Comparison of ENCODE assay signal across 34 cellular contexts in the genomic region with DNA sequence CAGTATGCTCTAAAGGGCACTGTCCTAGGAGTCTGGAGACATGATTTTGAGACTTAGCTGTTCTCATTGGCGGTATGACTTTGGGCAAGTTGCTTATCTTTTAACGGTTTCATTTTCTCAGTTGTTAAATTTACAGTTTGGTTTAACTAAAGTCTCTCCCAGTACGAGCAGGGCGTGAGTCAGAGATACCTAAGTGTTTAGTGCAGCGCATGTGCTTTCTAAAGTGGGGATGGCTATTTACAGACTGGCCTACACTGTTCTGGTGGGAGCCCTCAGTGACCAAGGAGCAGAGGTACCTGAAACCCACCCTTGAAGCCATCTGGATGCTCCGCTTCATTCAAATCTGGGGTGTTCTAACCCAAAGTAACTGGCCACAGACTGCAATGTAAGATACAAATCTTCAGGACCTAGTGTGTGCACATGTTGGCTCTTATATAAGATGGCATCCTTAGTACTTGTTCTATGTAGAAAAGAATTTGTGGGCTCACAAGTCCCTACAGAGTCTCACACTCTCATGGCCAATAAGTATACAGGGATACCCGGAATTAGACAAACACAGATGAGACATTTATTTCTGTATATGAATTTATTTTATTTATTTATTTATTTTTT. TPM values are rescaled to one million over a fixed set of nuclear protein-coding genes. Genes with fewer than 3 reads are reported as not detected.
A peak's percentile ranks its signal among the peaks of the same experiment; 100 is the strongest.
DNase-seq lines count a peak whose midpoint lies in the region; ATAC-seq, FAIRE-seq and TF ChIP-seq lines count a peak whose summit lies in the region.
"Had no signal": no experiment of that assay in that cellular context is flagged by ENCODE, and none has a peak within 500 bp of the region (broad histone marks: within the 10 kb centered on the region; RNA-seq: fewer than 3 reads in every experiment).

No MANE protein-coding gene starts in this region.

- TF ChIP-seq CTCF in K562 (IDR thresholded peaks at IDR 0.05 in 2 of 3, conservative IDR thresholded peaks at IDR 0.05 in 1 of 3; ENCODE audit: insufficient read depth in 2 of 3, low read depth in 1 of 3, low read length in 3 of 3) (no peak), smooth muscle cell (IDR thresholded peaks at IDR 0.05; ENCODE audit: borderline replicate concordance, insufficient read depth, poor library complexity, severe bottlenecking) (no peak), colonic mucosa (IDR thresholded peaks at IDR 0.05) (no peak), type B pancreatic cell (conservative IDR thresholded peaks at IDR 0.05) (no peak)

- H3K9ac ChIP-seq in K562 (ENCODE audit: insufficient read depth in 1 of 2, low read depth in 2 of 2, low read length in 2 of 2): peak overlapping the region; percentile 6 to 36; a peak in 3 of 4 replicates
- H3K9ac ChIP-seq in smooth muscle cell (ENCODE audit: low read depth): no peak overlapping the region
- H3K9ac ChIP-seq in colonic mucosa (ENCODE audit: low read depth in 2 of 2, low read length in 2 of 2): no peak overlapping the region

- H3K27me3 Mint-ChIP-seq in type B pancreatic cell: no peaks in the 10 kb centered on the region
- H3K27me3 Mint-ChIP-seq: activated CD4-positive, alpha-beta T cell treated with anti-CD3 and anti-CD28 coated beads, Interleukin-2, amount 10 ng/mL, durations not matched to agents 7 days and 5 days; activated naive CD8-positive, alpha-beta T cell treated with anti-CD3 and anti-CD28 coated beads, Interleukin-2, amount 50 U/mL, for 24 hours; naive thymus-derived CD8-positive, alpha-beta T cell had no signal

- peak; percentile 14; the same call in 1 of the 2 replicates for TF ChIP-seq EP300 in K562 (IDR thresholded peaks at IDR 0.05; ENCODE audit: low read length)

- H3K4me1 ChIP-seq in K562 (replicated peaks in 1 of 2; ENCODE audit: control insufficient read depth in 2 of 2, insufficient read depth in 2 of 2, low read length in 2 of 2) (peaks cover 5 to 15% of the 10 kb centered on the region in 2 experiments), smooth muscle cell (ENCODE audit: low read depth) (no peaks in the 10 kb centered on the region), colonic mucosa (no peaks in the 10 kb centered on the region)

- intact Hi-C loops in K562 (cut with micrococcal nuclease) (no loop called here), colonic mucosa (cut with DNase I) (no loop called here)

- in situ Hi-C loops in K562 (cut with MboI): no loop called here

- H3K4me3 ChIP-seq in K562: no peak overlapping the region
- no peak overlapping the region for H3K4me3 ChIP-seq in smooth muscle cell
- no peak overlapping the region for H3K4me3 ChIP-seq in colonic mucosa
- H3K4me3 ChIP-seq: gastroesophageal sphincter, lung, transverse colon had no signal

- no peaks in the 10 kb centered on the region for H4K20me1 ChIP-seq in K562 (replicated peaks; ENCODE audit: control insufficient read depth, insufficient read depth, low read length)
- H4K20me1 ChIP-seq in smooth muscle cell (ENCODE audit: low read depth): no peaks in the 10 kb centered on the region

- H3F3A ChIP-seq in smooth muscle cell (ENCODE audit: low read depth): no peaks in the 10 kb centered on the region

- H3K9me3 ChIP-seq in K562 (replicated peaks; ENCODE audit: control insufficient read depth, insufficient read depth, low read depth, low read length) (no peaks in the 10 kb centered on the region), smooth muscle cell (replicated peaks; ENCODE audit: low read depth) (no peaks in the 10 kb centered on the region), colonic mucosa (no peaks in the 10 kb centered on the region)
- H3K9me3 ChIP-seq: Caco-2, gastroesophageal sphincter, transverse colon had no signal

- peaks cover 4% of the 10 kb centered on the region for H3K9me1 ChIP-seq in K562 (ENCODE audit: control insufficient read depth, insufficient read depth, low read length)

- no peaks in the 10 kb centered on the region for H3K9me3 Mint-ChIP-seq in type B pancreatic cell
- H3K9me3 Mint-ChIP-seq: activated CD4-positive, alpha-beta T cell treated with anti-CD3 and anti-CD28 coated beads, Interleukin-2, amount 10 ng/mL, durations not matched to agents 7 days and 5 days; activated naive CD8-positive, alpha-beta T cell treated with anti-CD3 and anti-CD28 coated beads, Interleukin-2, amount 50 U/mL, for 24 hours; naive thymus-derived CD8-positive, alpha-beta T cell; WTC11 had no signal

- no peaks in the 10 kb centered on the region for H3K79me2 ChIP-seq in K562 (ENCODE audit: control insufficient read depth, insufficient read depth, low read length)
- H3K79me2 ChIP-seq in smooth muscle cell (ENCODE audit: low read depth): no peaks in the 10 kb centered on the region

- H2AFZ ChIP-seq in K562 (ENCODE audit: low read depth, low read length) (peak overlapping the region; percentile 4; the same call in 1 of the 2 replicates), smooth muscle cell (ENCODE audit: low read depth) (no peak overlapping the region)

- no peak overlapping the region for H3K4me2 ChIP-seq in K562 (ENCODE audit: insufficient read depth, low read length)
- H3K4me2 ChIP-seq in smooth muscle cell: peak overlapping the region; percentile 43

- FAIRE-seq in K562 (lab: Jason Lieb, UNC): peak; percentile 35

- H3K4me3 Mint-ChIP-seq in type B pancreatic cell: no peak overlapping the region
- H3K4me3 Mint-ChIP-seq: activated CD4-positive, alpha-beta T cell treated with anti-CD3 and anti-CD28 coated beads, Interleukin-2, amount 10 ng/mL, durations not matched to agents 7 days and 5 days; activated naive CD8-positive, alpha-beta T cell treated with anti-CD3 and anti-CD28 coated beads, Interleukin-2, amount 50 U/mL, for 24 hours; naive thymus-derived CD8-positive, alpha-beta T cell; WTC11 had no signal

- H3K27me3 ChIP-seq in K562 (ENCODE audit: control insufficient read depth in 2 of 2, insufficient read depth in 2 of 2, low read length in 2 of 2) (no peaks in the 10 kb centered on the region), smooth muscle cell (ENCODE audit: low read depth) (no peaks in the 10 kb centered on the region), colonic mucosa (no peaks in the 10 kb centered on the region)
- H3K27me3 ChIP-seq: brain microvascular endothelial cell, gastroesophageal sphincter, transverse colon had no signal

- TF ChIP-seq RAD21 in K562 (CRISPR knock-in tag; conservative IDR thresholded peaks at IDR 0.05 in 1 of 2, IDR thresholded peaks at IDR 0.05 in 1 of 2): no peak

- H3K27ac Mint-ChIP-seq in type B pancreatic cell: no peak overlapping the region
- H3K27ac Mint-ChIP-seq: activated CD4-positive, alpha-beta T cell treated with anti-CD3 and anti-CD28 coated beads, Interleukin-2, amount 10 ng/mL, durations not matched to agents 7 days and 5 days; activated naive CD8-positive, alpha-beta T cell treated with anti-CD3 and anti-CD28 coated beads, Interleukin-2, amount 50 U/mL, for 24 hours; WTC11 had no signal

- POLR2A ChIA-PET in K562 (lab: Yijun Ruan, JAX): interaction anchor here (0.6 to 7.7 kb wide), 9 partner anchors 9 to 56 kb away, joined by 3 to 108 read pairs (median 4); a partner anchor contains a TSS

- WGBS in K562 (ENCODE audit: insufficient coverage, low coverage, missing lambda C conversion rate): 28% methylated on average over 7 of the region's 7 CpGs
- 56% methylated on average over 7 of the region's 7 CpGs for WGBS in smooth muscle cell (ENCODE audit: low lambda C conversion rate)

- ATAC-seq in K562: peak; percentile 68
- ATAC-seq: activated naive CD8-positive, alpha-beta T cell treated with anti-CD3 and anti-CD28 coated beads, Interleukin-2, amount 50 U/mL, for 24 hours; gastroesophageal sphincter; left cardiac atrium; naive thymus-derived CD8-positive, alpha-beta T cell; Panc1; WTC11 had no signal

- H3K27ac ChIP-seq in K562 (ENCODE audit: extremely low read depth, low read depth, low read length): peak overlapping the region; percentile 37; the same call in 2 of the 3 replicates
- no peak overlapping the region for H3K27ac ChIP-seq in smooth muscle cell (ENCODE audit: low read depth)
- H3K27ac ChIP-seq in colonic mucosa: no peak overlapping the region
- H3K27ac ChIP-seq: brain microvascular endothelial cell, C4-2B, gastroesophageal sphincter, HL-60, transverse colon had no signal

- H3K36me3 Mint-ChIP-seq in type B pancreatic cell: peaks cover 4% of the 10 kb centered on the region
- H3K36me3 Mint-ChIP-seq: naive thymus-derived CD8-positive, alpha-beta T cell had no signal

- no peak for TF ChIP-seq POLR2A in K562 (conservative IDR thresholded peaks at IDR 0.05)

- H3K36me3 ChIP-seq in K562 (ENCODE audit: control insufficient read depth, insufficient read depth, low read length) (peaks cover 33% of the 10 kb centered on the region), smooth muscle cell (ENCODE audit: low read depth) (no peaks in the 10 kb centered on the region), colonic mucosa (no peaks in the 10 kb centered on the region)
- H3K36me3 ChIP-seq: brain microvascular endothelial cell, gastroesophageal sphincter, transverse colon had no signal

- CTCF ChIA-PET in K562 (lab: Yijun Ruan, JAX; ENCODE audit: low intra/inter-chr PET ratio): no interaction called here

- BruUV-seq in K562 (replicated peaks; lab: Mats Ljungman, UMichigan): no TSS peak

- H3K4me1 Mint-ChIP-seq in type B pancreatic cell (ENCODE audit: unreplicated experiment): peaks cover 5% of the 10 kb centered on the region
- H3K4me1 Mint-ChIP-seq: activated CD4-positive, alpha-beta T cell treated with anti-CD3 and anti-CD28 coated beads, Interleukin-2, amount 10 ng/mL, durations not matched to agents 7 days and 5 days; activated naive CD8-positive, alpha-beta T cell treated with anti-CD3 and anti-CD28 coated beads, Interleukin-2, amount 50 U/mL, for 24 hours; naive thymus-derived CD8-positive, alpha-beta T cell; WTC11 had no signal

- peak; percentile 90 for DNase-seq in ELR (ENCODE audit: low read depth)
- peak; percentile 39 for DNase-seq in NCI-H226
- peak in 1 of 4 experiments; percentile 62 for DNase-seq in K562 (ENCODE audit: extremely low read depth in 1 of 4, low spot score in 3 of 4)
- DNase-seq in smooth muscle cell (lab: John Stamatoyannopoulos, UW; ENCODE audit: unreplicated experiment): no peak
- no peak for DNase-seq in LoVo (ENCODE audit: low spot score)
- DNase-seq in colonic mucosa: no peak
- no peak for DNase-seq in type B pancreatic cell (ENCODE audit: extremely low spot score, unreplicated experiment)
- DNase-seq: activated CD4-positive, alpha-beta T cell treated with anti-CD3 and anti-CD28 coated beads, Interleukin-2, amount 10 ng/mL, durations not matched to agents 7 days and 5 days; activated gamma-delta T cell; activated naive CD8-positive, alpha-beta T cell treated with anti-CD3 and anti-CD28 coated beads, Interleukin-2, amount 50 U/mL, for 24 hours; activated T-cell treated with anti-CD3 and anti-CD28 coated beads, Interleukin-2, amount 50 U/mL, for 1 hour; brain microvascular endothelial cell; Caco-2; cerebellar nuclear complex; GOT3; hippocampal formation; Kasumi-1; left cardiac atrium; naive thymus-derived CD8-positive, alpha-beta T cell; NCI-H1436 treated with DMSO at 0.1 percent for 48 hours; NCI-H2081 treated with DMSO at 0.1 percent for 48 hours; NCI-H345; nucleus accumbens; SHP77; stimulated activated CD4-positive, alpha-beta T cell treated with anti-CD3 and anti-CD28 coated beads, Interleukin-15, amount 100 ng/mL, for 24 hours; stimulated activated CD4-positive, alpha-beta T cell treated with anti-CD3 and anti-CD28 coated beads, Interleukin-4, amount 100 ng/mL, for 4 hours; SW 1271; transverse colon had no signal

RNA-seq across cellular contexts. Expression of a gene that starts 10.7 kb away (rescaled TPM):
- 1,865 and 2,284 TPM in 2 replicates for total RNA-seq in K562 (2011; cell fraction: chromatin; rRNA removed; ENCODE audit: low replicate concordance)
- 827 and 897 TPM in 2 replicates for total RNA-seq in K562 (2011; cell fraction: nucleolus; rRNA removed)
- 1,204 and 1,437 TPM in 2 replicates for total RNA-seq in K562 (2011; cell fraction: nucleoplasm; rRNA removed)
- 21.1 and 34.7 TPM in 2 replicates for total RNA-seq in K562 (2014; rRNA removed)
- 46.6 and 47.6 TPM in 2 replicates for total RNA-seq in K562 (2014; rRNA removed; fragmentation: Illumina TruSeq; extraction: Trizol)
- 34.3 and 37.9 TPM in 2 replicates for total RNA-seq in K562 (2015; rRNA removed; fragmentation: Illumina TruSeq; extraction: Trizol)
- total RNA-seq in K562 (2021): 75.4 and 82.7 TPM in 2 replicates
- polyA plus RNA-seq in K562 (2011; rRNA removed): 104 and 202 TPM in 2 replicates
- 42.0 and 70.8 TPM in 2 replicates for polyA plus RNA-seq in K562 (2011; cell fraction: cytosol; rRNA removed)
- polyA plus RNA-seq in K562 (2011; cell fraction: nucleus; rRNA removed): 1,103 and 1,564 TPM in 2 replicates
- polyA plus RNA-seq in K562 (2012): 30.9 and 84.7 TPM in 2 replicates
- polyA plus RNA-seq in K562 (2014; fragmentation: Illumina TruSeq; extraction: Trizol): 52.5 and 52.8 TPM in 2 replicates
- polyA plus RNA-seq in K562 (2014; fragmentation: Nextera tagmentation; extraction: Ambion mirVana): 10 to 100 TPM; 12.5 to 14.0 TPM
- polyA plus RNA-seq in K562 (2014; rRNA removed): 80.2 and 84.7 TPM in 2 replicates
- 112 and 145 TPM in 2 replicates for polyA minus RNA-seq in K562 (2011; rRNA and poly(A)+ RNA removed)
- 40.0 and 59.2 TPM in 2 replicates for polyA minus RNA-seq in K562 (2011; cell fraction: cytosol; rRNA and poly(A)+ RNA removed)
- polyA minus RNA-seq in K562 (2011; cell fraction: nucleus; rRNA and poly(A)+ RNA removed): 239 and 424 TPM in 2 replicates
- total RNA-seq in smooth muscle cell: 10.6 and 15.4 TPM in 2 replicates
- 4.7 and 10.5 TPM in 2 replicates for polyA plus RNA-seq in smooth muscle cell
- 10 to 100 TPM; 13.3 to 34.2 TPM for total RNA-seq in colonic mucosa
- total RNA-seq in type B pancreatic cell (ENCODE audit: low replicate concordance): 20.7 and 46.7 TPM in 2 replicates

RNA-seq across cellular contexts. Expression of a gene that starts 11.9 kb away (rescaled TPM):
- total RNA-seq in K562 (2011; cell fraction: chromatin; rRNA removed; ENCODE audit: low replicate concordance): 127 and 183 TPM in 2 replicates
- 43.2 and 49.2 TPM in 2 replicates for total RNA-seq in K562 (2011; cell fraction: nucleolus; rRNA removed)
- 129 and 205 TPM in 2 replicates for total RNA-seq in K562 (2011; cell fraction: nucleoplasm; rRNA removed)
- total RNA-seq in K562 (2014; rRNA removed) (5.9 and 6.5 TPM in 2 replicates), K562 (2014; rRNA removed; fragmentation: Illumina TruSeq; extraction: Trizol) (7.0 and 7.4 TPM in 2 replicates), K562 (2015; rRNA removed; fragmentation: Illumina TruSeq; extraction: Trizol) (5.8 and 7.5 TPM in 2 replicates), K562 (2021) (13.4 and 15.8 TPM in 2 replicates), smooth muscle cell (not detected in 2 replicates), colonic mucosa (1 to 10 TPM; 1.7 to 8.9 TPM), type B pancreatic cell (ENCODE audit: low replicate concordance) (3.2 and 8.9 TPM in 2 replicates)
- polyA plus RNA-seq in K562 (2011; rRNA removed) (11.7 and 17.8 TPM in 2 replicates), K562 (2014; fragmentation: Illumina TruSeq; extraction: Trizol) (12.9 and 18.4 TPM in 2 replicates), K562 (2014; fragmentation: Nextera tagmentation; extraction: Ambion mirVana) (1 to 10 TPM; 2.6 to 3.2 TPM), K562 (2014; rRNA removed) (17.1 and 30.2 TPM in 2 replicates), smooth muscle cell (1.4 and 1.8 TPM in 2 replicates)
- 4.3 and 5.0 TPM in 2 replicates for polyA plus RNA-seq in K562 (2011; cell fraction: cytosol; rRNA removed)
- polyA plus RNA-seq in K562 (2011; cell fraction: nucleus; rRNA removed): 169 and 188 TPM in 2 replicates
- polyA plus RNA-seq in K562 (2012): 14.3 and 26.9 TPM in 2 replicates
- 3.2 and 4.9 TPM in 2 replicates for polyA minus RNA-seq in K562 (2011; rRNA and poly(A)+ RNA removed)
- 4.2 TPM in 1 of 2 replicates, not detected in the other for polyA minus RNA-seq in K562 (2011; cell fraction: cytosol; rRNA and poly(A)+ RNA removed)
- polyA minus RNA-seq in K562 (2011; cell fraction: nucleus; rRNA and poly(A)+ RNA removed): 10.4 and 14.8 TPM in 2 replicates
- polyA plus RNA-seq: naive thymus-derived CD8-positive, alpha-beta T cell had no signal

RNA-seq across cellular contexts. Expression of a gene that starts 14.2 kb away (rescaled TPM):
- total RNA-seq in K562 (2011; cell fraction: chromatin; rRNA removed; ENCODE audit: low replicate concordance): 323 and 864 TPM in 2 replicates
- 1,156 and 1,371 TPM in 2 replicates for total RNA-seq in K562 (2011; cell fraction: nucleolus; rRNA removed)
- total RNA-seq in K562 (2011; cell fraction: nucleoplasm; rRNA removed): 762 and 847 TPM in 2 replicates
- total RNA-seq in K562 (2014; rRNA removed) (1,815 and 2,459 TPM in 2 replicates), K562 (2014; rRNA removed; fragmentation: Illumina TruSeq; extraction: Trizol) (1,777 and 1,808 TPM in 2 replicates), K562 (2015; rRNA removed; fragmentation: Illumina TruSeq; extraction: Trizol) (1,968 and 1,998 TPM in 2 replicates), K562 (2021) (1,487 and 1,494 TPM in 2 replicates), smooth muscle cell (373 and 417 TPM in 2 replicates), colonic mucosa (100 to 1,000 TPM; 622 to 646 TPM), type B pancreatic cell (ENCODE audit: low replicate concordance) (294 and 381 TPM in 2 replicates)
- polyA plus RNA-seq in K562 (2011; rRNA removed) (1,850 and 2,419 TPM in 2 replicates), K562 (2014; fragmentation: Illumina TruSeq; extraction: Trizol) (2,238 and 2,336 TPM in 2 replicates), K562 (2014; fragmentation: Nextera tagmentation; extraction: Ambion mirVana) (1,000 to 10,000 TPM; 1,267 to 1,594 TPM), K562 (2014; rRNA removed) (1,650 and 1,824 TPM in 2 replicates), smooth muscle cell (610 and 628 TPM in 2 replicates)
- 2,072 and 2,650 TPM in 2 replicates for polyA plus RNA-seq in K562 (2011; cell fraction: cytosol; rRNA removed)
- 706 and 710 TPM in 2 replicates for polyA plus RNA-seq in K562 (2011; cell fraction: nucleus; rRNA removed)
- 1,359 and 2,108 TPM in 2 replicates for polyA plus RNA-seq in K562 (2012)
- polyA minus RNA-seq in K562 (2011; rRNA and poly(A)+ RNA removed): 1,034 and 1,248 TPM in 2 replicates
- polyA minus RNA-seq in K562 (2011; cell fraction: cytosol; rRNA and poly(A)+ RNA removed): 611 and 812 TPM in 2 replicates
- polyA minus RNA-seq in K562 (2011; cell fraction: nucleus; rRNA and poly(A)+ RNA removed): 223 and 327 TPM in 2 replicates

RNA-seq across cellular contexts. Expression of a gene that starts 21.4 kb away (rescaled TPM):
- 32.6 and 90.1 TPM in 2 replicates for total RNA-seq in K562 (2011; cell fraction: chromatin; rRNA removed; ENCODE audit: low replicate concordance)
- total RNA-seq in K562 (2011; cell fraction: nucleolus; rRNA removed): 71.7 and 82.4 TPM in 2 replicates
- 58.1 and 66.3 TPM in 2 replicates for total RNA-seq in K562 (2011; cell fraction: nucleoplasm; rRNA removed)
- total RNA-seq in K562 (2014; rRNA removed): 45.4 and 59.1 TPM in 2 replicates
- total RNA-seq in K562 (2014; rRNA removed; fragmentation: Illumina TruSeq; extraction: Trizol): 10.6 and 12.7 TPM in 2 replicates
- total RNA-seq in K562 (2015; rRNA removed; fragmentation: Illumina TruSeq; extraction: Trizol): 32.3 and 34.6 TPM in 2 replicates
- total RNA-seq in K562 (2021): 31.4 and 36.3 TPM in 2 replicates
- 21.4 and 30.4 TPM in 2 replicates for polyA plus RNA-seq in K562 (2011; rRNA removed)
- 43.7 and 63.5 TPM in 2 replicates for polyA plus RNA-seq in K562 (2011; cell fraction: cytosol; rRNA removed)
- 124 and 167 TPM in 2 replicates for polyA plus RNA-seq in K562 (2011; cell fraction: nucleus; rRNA removed)
- 54.5 and 69.9 TPM in 2 replicates for polyA plus RNA-seq in K562 (2012)
- 15.6 and 29.3 TPM in 2 replicates for polyA plus RNA-seq in K562 (2014; fragmentation: Illumina TruSeq; extraction: Trizol)
- 1 to 10 TPM; 1.8 to 3.4 TPM for polyA plus RNA-seq in K562 (2014; fragmentation: Nextera tagmentation; extraction: Ambion mirVana)
- 36.2 and 42.1 TPM in 2 replicates for polyA plus RNA-seq in K562 (2014; rRNA removed)
- 3.4 and 4.6 TPM in 2 replicates for polyA minus RNA-seq in K562 (2011; rRNA and poly(A)+ RNA removed)
- 9.1 and 12.9 TPM in 2 replicates for polyA minus RNA-seq in K562 (2011; cell fraction: cytosol; rRNA and poly(A)+ RNA removed)
- 21.1 and 26.4 TPM in 2 replicates for polyA minus RNA-seq in K562 (2011; cell fraction: nucleus; rRNA and poly(A)+ RNA removed)
- 62.9 and 104 TPM in 2 replicates for total RNA-seq in smooth muscle cell
- 122 and 134 TPM in 2 replicates for polyA plus RNA-seq in smooth muscle cell
- total RNA-seq in colonic mucosa: 10 to 100 TPM; 92.1 to 98.7 TPM
- total RNA-seq in type B pancreatic cell (ENCODE audit: low replicate concordance): 101 and 138 TPM in 2 replicates

RNA-seq across cellular contexts. Expression of a gene that starts 26.6 kb away (rescaled TPM):
- 12.4 and 19.7 TPM in 2 replicates for total RNA-seq in K562 (2011; cell fraction: chromatin; rRNA removed; ENCODE audit: low replicate concordance)
- total RNA-seq in K562 (2011; cell fraction: nucleolus; rRNA removed): 11.3 and 16.5 TPM in 2 replicates
- total RNA-seq in K562 (2011; cell fraction: nucleoplasm; rRNA removed): 10.5 and 14.0 TPM in 2 replicates
- 0.65 and 0.68 TPM in 2 replicates for total RNA-seq in K562 (2014; rRNA removed)
- total RNA-seq in K562 (2014; rRNA removed; fragmentation: Illumina TruSeq; extraction: Trizol): 0.70 and 0.95 TPM in 2 replicates
- 0.36 and 0.49 TPM in 2 replicates for total RNA-seq in K562 (2015; rRNA removed; fragmentation: Illumina TruSeq; extraction: Trizol)
- total RNA-seq in K562 (2021): 1.8 and 2.9 TPM in 2 replicates
- 1.0 and 1.7 TPM in 2 replicates for polyA plus RNA-seq in K562 (2011; rRNA removed)
- polyA plus RNA-seq in K562 (2011; cell fraction: cytosol; rRNA removed): 0.83 and 2.5 TPM in 2 replicates
- 6.5 and 17.2 TPM in 2 replicates for polyA plus RNA-seq in K562 (2011; cell fraction: nucleus; rRNA removed)
- polyA plus RNA-seq in K562 (2012): 2.2 and 4.0 TPM in 2 replicates
- polyA plus RNA-seq in K562 (2014; fragmentation: Illumina TruSeq; extraction: Trizol): 1.1 and 1.3 TPM in 2 replicates
- under 1 TPM; 0.18 to 0.32 TPM for polyA plus RNA-seq in K562 (2014; fragmentation: Nextera tagmentation; extraction: Ambion mirVana)
- polyA plus RNA-seq in K562 (2014; rRNA removed): 2.4 and 3.0 TPM in 2 replicates
- polyA minus RNA-seq in K562 (2011; rRNA and poly(A)+ RNA removed): 0.33 and 1.4 TPM in 2 replicates
- 0.55 and 2.2 TPM in 2 replicates for polyA minus RNA-seq in K562 (2011; cell fraction: cytosol; rRNA and poly(A)+ RNA removed)
- 3.7 and 4.3 TPM in 2 replicates for polyA minus RNA-seq in K562 (2011; cell fraction: nucleus; rRNA and poly(A)+ RNA removed)
- total RNA-seq in smooth muscle cell: 0.22 and 0.58 TPM in 2 replicates
- polyA plus RNA-seq in smooth muscle cell: 0.08 and 0.28 TPM in 2 replicates
- total RNA-seq in colonic mucosa: 10 to 100 TPM in 1 of 2 donors, 1 to 10 TPM in 1; 6.1 to 10.1 TPM
- total RNA-seq in type B pancreatic cell (ENCODE audit: low replicate concordance): 6.1 and 6.4 TPM in 2 replicates

Comparison
In these comparisons a context has a peak if more than half of its experiments do, and no peak if none do; other contexts are left out.
1. DNase-seq: peak in ELR (single experiment) and NCI-H226 (single experiment); none in smooth muscle cell (single experiment), LoVo (single experiment), colonic mucosa (single experiment) and type B pancreatic cell (single experiment).
2. H3K9ac ChIP-seq: peak in K562 (2 of 2); none in smooth muscle cell (single experiment) and colonic mucosa (0 of 2).